8 cellular contexts compared by ENCODE assay signal in the genomic region with DNA sequence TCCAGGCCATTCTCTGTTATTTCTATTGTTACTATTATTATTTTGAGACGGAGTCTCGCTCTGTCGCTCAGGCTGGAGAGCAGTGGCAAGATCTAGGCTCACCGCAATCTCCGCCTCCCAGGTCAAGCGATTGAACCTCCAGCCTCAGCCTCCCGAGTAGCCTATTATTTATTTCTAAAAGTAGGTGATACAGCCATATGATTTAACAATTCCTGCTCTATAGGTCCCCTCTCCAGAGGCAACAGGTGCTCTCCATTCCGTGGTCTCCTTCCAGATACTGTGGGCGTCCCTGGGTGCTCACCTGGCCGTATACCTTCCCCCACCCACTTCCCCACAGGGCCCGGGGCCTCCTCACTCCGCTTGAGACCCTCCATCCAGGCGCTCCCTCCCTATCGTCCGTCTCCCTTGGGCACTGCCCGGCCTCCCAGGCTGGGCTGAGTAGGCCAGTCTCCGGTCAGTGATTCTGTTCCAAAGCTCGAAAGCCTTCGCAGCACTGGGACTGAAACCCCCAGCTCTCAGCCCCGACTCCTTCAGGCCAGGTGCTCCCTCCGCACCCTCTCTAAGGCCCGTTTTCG. TPM values are rescaled to one million over a fixed set of nuclear protein-coding genes. Genes with fewer than 3 reads are reported as not detected.
DNase-seq lines count a peak whose midpoint lies in the region; ATAC-seq, FAIRE-seq and TF ChIP-seq lines count a peak whose summit lies in the region.

No MANE protein-coding gene starts in this region.

- TF ChIP-seq POLR2A in GM12891 (IDR thresholded peaks at IDR 0.05; ENCODE audit: low read depth, low read length) = no peak

- peaks cover 2% of the 10 kb centered on the region for H3K27me3 Mint-ChIP-seq in nephron progenitor cell (ENCODE audit: low read depth, poor library complexity)

- ATAC-seq in GM18867 (IDR thresholded peaks at IDR 0.05; ENCODE audit: unreplicated experiment) = no peak

- H3K27ac ChIP-seq in KOPT-K1 (ENCODE audit: low read depth, low read length, poor library complexity, severe bottlenecking) (peak overlapping the region; percentile 89), duodenal mucosa (ENCODE audit: low read depth, low read length) (peak overlapping the region; percentile 97)

- H3K9ac ChIP-seq in duodenal mucosa (ENCODE audit: low read depth in 1 of 2, low read length in 2 of 2) = peak overlapping the region; percentile 99 to 100

- peaks cover 7% of the 10 kb centered on the region for H3K36me3 Mint-ChIP-seq in nephron progenitor cell (ENCODE audit: low read depth)

- FAIRE-seq in GM12891 (lab: Jason Lieb, UNC) = no peak

- peak overlapping the region; percentile 96 to 98 for H3K4me3 ChIP-seq in duodenal mucosa (ENCODE audit: low read depth in 1 of 2, low read length in 2 of 2)

- peak overlapping the region; percentile 97 for H3K4me3 Mint-ChIP-seq in nephron progenitor cell

- peaks cover 4% of the 10 kb centered on the region for H3K36me3 ChIP-seq in KOPT-K1 (ENCODE audit: insufficient read depth, low read length)
- H3K36me3 ChIP-seq in duodenal mucosa (ENCODE audit: control insufficient read depth in 1 of 2, insufficient read depth in 2 of 2, low read length in 2 of 2) = no peaks in the 10 kb centered on the region

- TF ChIP-seq CTCF in nephron progenitor cell (IDR thresholded peaks at IDR 0.05) = no peak

- H3K4me1 Mint-ChIP-seq in nephron progenitor cell = peaks cover 35% of the 10 kb centered on the region

- H3K4me1 ChIP-seq in duodenal mucosa (ENCODE audit: control insufficient read depth in 1 of 2, insufficient read depth in 2 of 2, low read length in 2 of 2) = peaks cover 8 to 18% of the 10 kb centered on the region in 2 donors

- H3K9me3 ChIP-seq in KOPT-K1 (ENCODE audit: insufficient read depth, low read length, poor library complexity, severe bottlenecking) (no peaks in the 10 kb centered on the region), duodenal mucosa (ENCODE audit: control insufficient read depth in 1 of 2, low read length in 2 of 2) (no peaks in the 10 kb centered on the region)

- DNase-seq in GM12891 (ENCODE audit: insufficient read length, low spot score) (no peak), nephron progenitor cell (no peak), DMS79 (lab: John Stamatoyannopoulos, UW) (no peak), SIG-M5 (lab: John Stamatoyannopoulos, UW) (no peak)
- DNase-seq in activated CD4-positive, CD25-positive, alpha-beta regulatory T cell treated with anti-CD3 and anti-CD28 coated beads, Interleukin-2, amount 50 U/mL, for 72 hours = no peak

- H3K27me3 ChIP-seq in duodenal mucosa (ENCODE audit: control insufficient read depth in 1 of 2, insufficient read depth in 2 of 2, low read length in 2 of 2) = no peaks in the 10 kb centered on the region

- no peaks in the 10 kb centered on the region for H3K9me3 Mint-ChIP-seq in nephron progenitor cell

- peak overlapping the region; percentile 99 for H3K27ac Mint-ChIP-seq in nephron progenitor cell

TF ChIP-seq in GM12891, 5 proteins besides CTCF, POLR2A, EP300 and RAD21:
- TF ChIP-seq POLR2AphosphoS5 (IDR thresholded peaks at IDR 0.05; ENCODE audit: low read depth, low read length) = peak; percentile 39; the same call in 1 of the 2 replicates
- TF ChIP-seq TAF1 (IDR thresholded peaks at IDR 0.05; ENCODE audit: low read depth, low read length) = peak; percentile 46
- no peak for TF ChIP-seq PAX5 (IDR thresholded peaks at IDR 0.05; ENCODE audit: insufficient read depth, low read length, severe bottlenecking)
- TF ChIP-seq SPI1 (IDR thresholded peaks at IDR 0.05; ENCODE audit: low read depth, low read length) = 0 out of 2 replicates have a peak, but pooled peaks have one; percentile 25
- no peak; the same call in 1 of the 2 replicates for TF ChIP-seq POU2F2 (IDR thresholded peaks at IDR 0.05; ENCODE audit: low read depth, low read length)

RNA-seq across cellular contexts. Expression of a gene that starts 0.7 kb away (rescaled TPM):
- 12.6 TPM for polyA plus RNA-seq in GM12891 (2012; ENCODE audit: low read depth, missing spikeins)
